ENCODE assay signal across 8 cellular contexts in genomic region chr11:59560702-59561469, GRCh38. TPM values are rescaled to one million over a fixed set of nuclear protein-coding genes. Genes with fewer than 3 reads are reported as not detected.
A peak's percentile ranks its signal among the peaks of the same experiment; 100 is the strongest.
DNase-seq lines count a peak whose midpoint lies in the region; TF ChIP-seq lines count a peak whose summit lies in the region.

No MANE protein-coding gene starts in this region.

- no peaks in the 10 kb centered on the region for H3K79me2 ChIP-seq in DOHH2 (ENCODE audit: control insufficient read depth, low read length)

- H3K4me3 ChIP-seq in DOHH2 (ENCODE audit: low read length) = peak overlapping the region; percentile 99

- H3K27ac Mint-ChIP-seq in activated naive CD4-positive, alpha-beta T cell treated with anti-CD3 and anti-CD28 coated beads, Interleukin-2, amount 10 ng/mL, durations not matched to agents 7 days and 5 days = peak overlapping the region; percentile 90

- H3K9me3 Mint-ChIP-seq in activated naive CD4-positive, alpha-beta T cell treated with anti-CD3 and anti-CD28 coated beads, Interleukin-2, amount 10 ng/mL, durations not matched to agents 7 days and 5 days = no peaks in the 10 kb centered on the region

- CTCF ChIA-PET in activated naive CD4-positive, alpha-beta T cell treated with anti-CD3 and anti-CD28 coated beads, Interleukin-2, amount 10 ng/mL, durations not matched to agents 7 days and 5 days (lab: Charles Lee) = interaction anchor here (1.0 to 1.1 kb wide), 3 partner anchors 11 to 425 kb away, joined by 3 to 4 read pairs (median 3); partner anchors contain the start of gene OSBP

- peaks cover 41% of the 10 kb centered on the region for H3K27me3 Mint-ChIP-seq in activated naive CD4-positive, alpha-beta T cell treated with anti-CD3 and anti-CD28 coated beads, Interleukin-2, amount 10 ng/mL, durations not matched to agents 7 days and 5 days

- H3K4me2 ChIP-seq in DOHH2 (ENCODE audit: low read length) = peak overlapping the region; percentile 95

- peaks cover 17% of the 10 kb centered on the region for H3F3A ChIP-seq in DOHH2 (ENCODE audit: control insufficient read depth, insufficient read depth)

- peak overlapping the region; percentile 86 for H3K4me3 Mint-ChIP-seq in activated naive CD4-positive, alpha-beta T cell treated with anti-CD3 and anti-CD28 coated beads, Interleukin-2, amount 10 ng/mL, durations not matched to agents 7 days and 5 days

- no peak for TF ChIP-seq CTCF in DOHH2 (IDR thresholded peaks at IDR 0.05; ENCODE audit: low read depth, low read length, poor library complexity, severe bottlenecking)

- H3K4me1 ChIP-seq in DOHH2 (ENCODE audit: control insufficient read depth, low read length) = peaks cover 37% of the 10 kb centered on the region

- peaks cover 49% of the 10 kb centered on the region for H3K4me1 Mint-ChIP-seq in activated naive CD4-positive, alpha-beta T cell treated with anti-CD3 and anti-CD28 coated beads, Interleukin-2, amount 10 ng/mL, durations not matched to agents 7 days and 5 days

- no peaks in the 10 kb centered on the region for H3K9me2 ChIP-seq in DOHH2 (replicated peaks; ENCODE audit: control insufficient read depth, low read length)

- H3K27ac ChIP-seq in DOHH2 (ENCODE audit: low read depth, low read length) = peak overlapping the region; percentile 55

- H3K27me3 ChIP-seq in DOHH2 (ENCODE audit: control insufficient read depth, low read length) = no peaks in the 10 kb centered on the region

- H3K36me3 Mint-ChIP-seq in activated naive CD4-positive, alpha-beta T cell treated with anti-CD3 and anti-CD28 coated beads, Interleukin-2, amount 10 ng/mL, durations not matched to agents 7 days and 5 days = peaks cover 2% of the 10 kb centered on the region

- in situ Hi-C loops in SK-MEL-5 (cut with HindIII; ENCODE audit: low pct_unique_long_range_greater_than_20kb, low sequenced_read_pairs) = no loop called here

- H3K36me3 ChIP-seq in DOHH2 (ENCODE audit: control insufficient read depth, low read length) = peaks cover 3% of the 10 kb centered on the region; the same call in 1 of the 2 replicates

- H4K20me1 ChIP-seq in DOHH2 (ENCODE audit: control insufficient read depth, insufficient read depth, low read depth, low read length) = no peaks in the 10 kb centered on the region

- no peaks in the 10 kb centered on the region for H3K9me3 ChIP-seq in DOHH2 (ENCODE audit: control insufficient read depth, insufficient read depth, low read length)

- peak; percentile 32 for DNase-seq in GOT3 (lab: John Stamatoyannopoulos, UW)
- DNase-seq in M059J (ENCODE audit: low read depth) = peak; percentile 74
- DNase-seq in SK-MEL-5 (ENCODE audit: low read depth, low spot score) = peak; percentile 77
- DNase-seq in activated naive CD4-positive, alpha-beta T cell treated with anti-CD3 and anti-CD28 coated beads, Interleukin-2, amount 10 ng/mL, durations not matched to agents 7 days and 5 days = peak; percentile 85
- DNase-seq in globus pallidus (ENCODE audit: low spot score) = peak; percentile 75
- DNase-seq in occipital lobe (lab: John Stamatoyannopoulos, UW) = peak; percentile 75
- peak; percentile 76 for DNase-seq in superior temporal gyrus (ENCODE audit: extremely low spot score)

RNA-seq across cellular contexts. Expression of gene OR4D9, which starts 49.5 kb away (rescaled TPM):
- not detected in 2 replicates for total RNA-seq in M059J (2014; rRNA removed; shearing (Covaris generic))
- not detected in 2 replicates for total RNA-seq in SK-MEL-5 (2014; rRNA removed; shearing (Covaris generic))
- polyA plus RNA-seq in SK-MEL-5 (2015; cell fraction: cytosol; rRNA removed) = not detected in 2 replicates
- not detected in 2 replicates for polyA plus RNA-seq in SK-MEL-5 (2015; cell fraction: nucleus; rRNA removed)
- total RNA-seq in occipital lobe = not detected

RNA-seq across cellular contexts. Expression of gene OSBP, which starts 54.7 kb away (rescaled TPM):
- total RNA-seq in M059J (2014; rRNA removed; shearing (Covaris generic)) = 31.2 and 41.9 TPM in 2 replicates
- total RNA-seq in SK-MEL-5 (2014; rRNA removed; shearing (Covaris generic)) = 17.8 and 21.1 TPM in 2 replicates
- polyA plus RNA-seq in SK-MEL-5 (2015; cell fraction: cytosol; rRNA removed) = 18.9 and 24.9 TPM in 2 replicates
- polyA plus RNA-seq in SK-MEL-5 (2015; cell fraction: nucleus; rRNA removed) = 14.0 and 15.4 TPM in 2 replicates
- 30.6 TPM for total RNA-seq in occipital lobe

RNA-seq across cellular contexts. Expression of gene OR4D11, which starts 57.5 kb away (rescaled TPM):
- not detected in 2 replicates for total RNA-seq in M059J (2014; rRNA removed; shearing (Covaris generic))
- not detected in 2 replicates for total RNA-seq in SK-MEL-5 (2014; rRNA removed; shearing (Covaris generic))
- not detected in 2 replicates for polyA plus RNA-seq in SK-MEL-5 (2015; cell fraction: cytosol; rRNA removed)
- not detected in 2 replicates for polyA plus RNA-seq in SK-MEL-5 (2015; cell fraction: nucleus; rRNA removed)
- total RNA-seq in occipital lobe = not detected

Comparison
In these comparisons a context has a peak if more than half of its experiments do, and no peak if none do; other contexts are left out.
1. Peak in every context shown above with its lines: DNase-seq, H3K4me3 ChIP-seq and H3K27ac ChIP-seq.
2. DNase-seq: peak in every context shown above with its lines; median percentile 85 in activated naive CD4-positive, alpha-beta T cell treated with anti-CD3 and anti-CD28 coated beads, Interleukin-2, amount 10 ng/mL, durations not matched to agents 7 days and 5 days; 77 in SK-MEL-5; 76 in superior temporal gyrus; 75 in globus pallidus; 75 in occipital lobe; 74 in M059J; 32 in GOT3.